9 cellular contexts compared by ENCODE assay signal in the genomic region with DNA sequence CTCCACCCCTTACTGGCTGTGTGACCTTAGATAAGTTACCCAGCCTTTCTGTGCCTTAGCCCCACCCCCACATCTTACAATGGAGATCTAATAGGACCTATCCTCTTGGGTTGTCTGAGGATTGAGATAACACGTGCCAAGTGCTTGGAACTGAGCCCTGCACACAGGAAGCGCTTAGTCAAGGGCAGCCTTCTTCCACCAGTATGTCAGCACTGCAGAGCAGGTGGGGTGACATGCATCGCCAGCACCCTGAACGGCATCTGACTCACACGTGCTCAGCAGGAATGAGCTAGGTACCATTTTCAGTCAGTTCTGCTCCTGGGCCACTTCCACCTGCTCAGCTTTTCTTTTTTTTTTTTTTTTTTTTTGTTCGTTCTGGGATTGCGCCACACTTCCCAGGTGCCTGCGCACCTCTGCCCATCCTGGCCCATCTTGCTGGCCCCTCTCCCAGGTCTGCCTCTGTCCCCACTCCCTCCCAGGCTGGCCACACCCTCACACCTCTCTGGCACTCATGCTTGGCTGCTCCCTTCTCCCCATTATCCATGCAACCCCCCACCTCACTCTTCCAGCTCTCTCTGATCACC. TPM values are rescaled to one million over a fixed set of nuclear protein-coding genes. Genes with fewer than 3 reads are reported as not detected.
A peak's percentile ranks its signal among the peaks of the same experiment; 100 is the strongest.
DNase-seq lines count a peak whose midpoint lies in the region; ATAC-seq and TF ChIP-seq lines count a peak whose summit lies in the region.
"Had no signal": no experiment of that assay in that cellular context is flagged by ENCODE, and none has a peak within 500 bp of the region (broad histone marks: within the 10 kb centered on the region; RNA-seq: fewer than 3 reads in every experiment).

No MANE protein-coding gene starts in this region.

- TF ChIP-seq CTCF in epithelial cell of proximal tubule (conservative IDR thresholded peaks at IDR 0.05; ENCODE audit: low read depth, low read length) = no peak

- DNase-seq in ELR (ENCODE audit: low read depth) (peak; percentile 76), NCI-H2171 (lab: John Stamatoyannopoulos, UW) (peak; percentile 49), epithelial cell of proximal tubule (ENCODE audit: low read depth) (peak; percentile 80), MV-4-11 (lab: John Stamatoyannopoulos, UW) (no peak), nucleus accumbens (lab: John Stamatoyannopoulos, UW) (no peak), SW 1271 (lab: John Stamatoyannopoulos, UW) (no peak)

- no peak overlapping the region for H3K4me3 ChIP-seq in epithelial cell of proximal tubule (ENCODE audit: low read depth, low read length)
- H3K4me3 ChIP-seq: dorsolateral prefrontal cortex had no signal

- peak; percentile 51 for ATAC-seq in GM21717 (IDR thresholded peaks at IDR 0.05; ENCODE audit: unreplicated experiment)
- no peak for ATAC-seq in GM18868 (IDR thresholded peaks at IDR 0.05; ENCODE audit: unreplicated experiment)

RNA-seq across cellular contexts. Expression of a gene that starts 19.6 kb away (rescaled TPM):
- 35.7 and 63.5 TPM in 2 replicates for total RNA-seq in epithelial cell of proximal tubule

Comparison
In these comparisons a context has a peak if more than half of its experiments do, and no peak if none do; other contexts are left out.
1. DNase-seq: peak in ELR (single experiment), NCI-H2171 (single experiment) and epithelial cell of proximal tubule (single experiment); none in MV-4-11 (single experiment), nucleus accumbens (0 of 56) and SW 1271 (0 of 2).